In the genomic region with DNA sequence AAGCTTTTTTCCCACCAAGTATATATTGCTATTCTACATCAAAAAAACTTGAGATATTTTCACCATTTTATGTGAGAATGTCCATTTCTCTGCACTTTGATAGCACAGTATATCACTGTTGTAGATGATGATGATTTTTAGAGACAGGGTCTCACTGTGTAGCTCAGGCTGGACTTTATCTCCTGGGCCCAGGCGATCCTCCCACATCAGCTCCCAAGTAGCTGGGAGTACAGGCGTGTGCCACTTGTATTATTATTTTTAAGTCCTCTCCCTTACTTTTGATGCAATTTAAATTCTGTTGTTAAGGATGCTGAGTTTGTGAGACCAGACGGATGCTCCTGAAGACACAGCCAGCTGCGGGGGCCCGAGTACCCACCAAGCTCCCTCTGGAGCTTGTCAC, we compare ENCODE assay signal across 21 cellular contexts.
DNase-seq lines count a peak whose midpoint lies in the region; ATAC-seq, FAIRE-seq and TF ChIP-seq lines count a peak whose summit lies in the region.
"Had no signal": no experiment of that assay in that cellular context is flagged by ENCODE, and none has a peak within 500 bp of the region (broad histone marks: within the 10 kb centered on the region; RNA-seq: fewer than 3 reads in every experiment).

No MANE protein-coding gene starts in this region.

- H2BK120ac ChIP-seq in neuronal stem cell (ENCODE audit: low read depth, low read length), result no peak overlapping the region

- H2BK12ac ChIP-seq in neuronal stem cell (ENCODE audit: low read length), result no peak overlapping the region

- TF ChIP-seq RAD21 in K562 (CRISPR knock-in tag; conservative IDR thresholded peaks at IDR 0.05 in 1 of 2, IDR thresholded peaks at IDR 0.05 in 1 of 2), result no peak

- no peak overlapping the region for H3K27ac Mint-ChIP-seq in natural killer cell treated with Interleukin-12 subunit alpha and Interleukin-12 subunit beta and Interleukin-15 and Interleukin-18, amount 100 ng/mL, for 72 hours
- H3K27ac Mint-ChIP-seq: B cell; CD4-positive, alpha-beta T cell; CD8-positive, alpha-beta T cell had no signal

- intact Hi-C loops in K562 (cut with micrococcal nuclease), result no loop called here
- intact Hi-C loops in A673 (cut with micrococcal nuclease; ENCODE audit: unreplicated experiment), result no loop called here

- H3K23ac ChIP-seq in neuronal stem cell (ENCODE audit: low read depth, low read length, poor library complexity), result no peak overlapping the region

- H4K20me1 ChIP-seq in BLaER1 treated with 17β-estradiol and CSF1 and Interleukin-3, amounts not matched to agents 10 nM and 100 nM, result 0 out of 22 replicates have a peak, but pooled peaks cover 0 to 6% (median 0%) of the 10 kb centered on the region in 11 experiments
- H4K20me1 ChIP-seq in K562 (replicated peaks; ENCODE audit: control insufficient read depth, insufficient read depth, low read length), result no peaks in the 10 kb centered on the region

- H3K9me1 ChIP-seq in K562 (ENCODE audit: control insufficient read depth, insufficient read depth, low read length), result no peaks in the 10 kb centered on the region

- FAIRE-seq in K562 (lab: Jason Lieb, UNC), result peak; percentile 52
- FAIRE-seq: A204.1, D721Med, G401.6, GM12891, GM19239 had no signal

- H3K27me3 ChIP-seq in BLaER1 treated with 17β-estradiol and CSF1 and Interleukin-3, amounts not matched to agents 10 nM and 100 nM, result peaks cover 0 to 15% (median 6%) of the 10 kb centered on the region in 11 experiments; a peak in 7 of 22 replicates
- H3K27me3 ChIP-seq in K562 (ENCODE audit: control insufficient read depth in 2 of 2, insufficient read depth in 2 of 2, low read length in 2 of 2), result peaks cover 6 to 58% of the 10 kb centered on the region in 2 experiments; a peak in 4 of 5 replicates
- no peaks in the 10 kb centered on the region for H3K27me3 ChIP-seq in neuronal stem cell (ENCODE audit: control insufficient read depth in 3 of 3, insufficient read depth in 3 of 3, low read depth in 1 of 3, low read length in 3 of 3)
- H3K27me3 ChIP-seq in A673 (replicated peaks; ENCODE audit: insufficient read depth, low read depth, low read length, poor library complexity), result no peaks in the 10 kb centered on the region

- DNase-seq in K562 (ENCODE audit: extremely low read depth in 1 of 4, low spot score in 3 of 4), result peak in 1 of 4 experiments; percentile 63
- no peak for DNase-seq in neuronal stem cell (ENCODE audit: low spot score)
- DNase-seq in A673 (ENCODE audit: low spot score), result no peak
- no peak for DNase-seq in natural killer cell treated with Interleukin-12 subunit alpha and Interleukin-12 subunit beta and Interleukin-15 and Interleukin-18, amount 100 ng/mL, for 72 hours (ENCODE audit: low spot score)
- DNase-seq: 8988T; AML-193; Caco-2; Calu3; CD4-positive, alpha-beta T cell; CD8-positive, alpha-beta T cell; DMS79 treated with DMSO at 0.1 percent for 48 hours; GF-D8 had no signal

- H3K9me3 ChIP-seq in BLaER1 treated with 17β-estradiol and CSF1 and Interleukin-3, amounts not matched to agents 10 nM and 100 nM (replicated peaks in 1 of 11), result peaks cover 0 to under 1% (median 0%) of the 10 kb centered on the region in 11 experiments; a peak in 1 of 22 replicates
- no peaks in the 10 kb centered on the region for H3K9me3 ChIP-seq in K562 (replicated peaks; ENCODE audit: control insufficient read depth, insufficient read depth, low read depth, low read length)
- H3K9me3 ChIP-seq in neuronal stem cell (replicated peaks in 1 of 2; ENCODE audit: control insufficient read depth in 2 of 2, insufficient read depth in 1 of 2, low read depth in 1 of 2, low read length in 2 of 2), result peaks cover 0 to 3% of the 10 kb centered on the region in 2 donors
- H3K9me3 ChIP-seq in A673 (ENCODE audit: low read depth, low read length, poor library complexity, severe bottlenecking), result no peaks in the 10 kb centered on the region
- H3K9me3 ChIP-seq: Caco-2 had no signal

- POLR2A ChIA-PET in K562 (lab: Yijun Ruan, JAX), result no interaction called here
- POLR2A ChIA-PET in A673 (lab: Charles Lee; ENCODE audit: low non-redundant PET), result no interaction called here

- no peak overlapping the region for H4K91ac ChIP-seq in neuronal stem cell (ENCODE audit: low read depth, low read length, poor library complexity)

- H3K9ac ChIP-seq in BLaER1 treated with 17β-estradiol and CSF1 and Interleukin-3, amounts not matched to agents 10 nM and 100 nM, result no peak overlapping the region; a peak in 1 of 22 replicates
- H3K9ac ChIP-seq in K562 (ENCODE audit: insufficient read depth in 1 of 2, low read depth in 2 of 2, low read length in 2 of 2) (peak overlapping the region in 1 of 2 experiments; percentile 58; a peak in 1 of 4 replicates), neuronal stem cell (ENCODE audit: low read depth, low read length, poor library complexity) (no peak overlapping the region)

- no peak overlapping the region for H3K14ac ChIP-seq in neuronal stem cell (ENCODE audit: low read length)

- no peak overlapping the region for H3K18ac ChIP-seq in neuronal stem cell (ENCODE audit: low read length)

- no peak overlapping the region for H3K4me3 Mint-ChIP-seq in natural killer cell treated with Interleukin-12 subunit alpha and Interleukin-12 subunit beta and Interleukin-15 and Interleukin-18, amount 100 ng/mL, for 72 hours
- H3K4me3 Mint-ChIP-seq: B cell; CD4-positive, alpha-beta T cell; CD8-positive, alpha-beta T cell had no signal

- peak overlapping the region; percentile 51 for H2BK15ac ChIP-seq in neuronal stem cell (ENCODE audit: low read length)

- no peak overlapping the region for H2BK5ac ChIP-seq in neuronal stem cell (ENCODE audit: low read length)

- H4K8ac ChIP-seq in neuronal stem cell (ENCODE audit: low read depth, low read length), result no peak overlapping the region

- BruUV-seq in K562 (replicated peaks; lab: Mats Ljungman, UMichigan) (no TSS peak), A673 (replicated peaks; lab: Mats Ljungman, UMichigan) (no TSS peak)

- in situ Hi-C loops in K562 (cut with MboI), result no loop called here

- no peaks in the 10 kb centered on the region for H3K79me2 ChIP-seq in K562 (ENCODE audit: control insufficient read depth, insufficient read depth, low read length)

- no peak for TF ChIP-seq POLR2A in K562 (conservative IDR thresholded peaks at IDR 0.05)

- peaks cover 3 to 8% of the 10 kb centered on the region in 2 donors for H3K4me1 Mint-ChIP-seq in natural killer cell treated with Interleukin-12 subunit alpha and Interleukin-12 subunit beta and Interleukin-15 and Interleukin-18, amount 100 ng/mL, for 72 hours (ENCODE audit: low read depth in 2 of 2)
- H3K4me1 Mint-ChIP-seq: B cell had no signal

- no peaks in the 10 kb centered on the region for H3K79me1 ChIP-seq in neuronal stem cell (ENCODE audit: low read depth, low read length)

- no peak overlapping the region for H3K4ac ChIP-seq in neuronal stem cell (ENCODE audit: low read length)

- H3K4me1 ChIP-seq in BLaER1 treated with 17β-estradiol and CSF1 and Interleukin-3, amounts not matched to agents 10 nM and 100 nM, result peaks cover 13 to 27% (median 16%) of the 10 kb centered on the region in 10 experiments
- H3K4me1 ChIP-seq in K562 (replicated peaks in 1 of 2; ENCODE audit: control insufficient read depth in 2 of 2, insufficient read depth in 2 of 2, low read length in 2 of 2) (peaks cover 10 to 15% of the 10 kb centered on the region in 2 experiments; a peak in 4 of 5 replicates), neuronal stem cell (ENCODE audit: control insufficient read depth in 2 of 2, insufficient read depth in 1 of 2, low read depth in 1 of 2, low read length in 2 of 2) (peaks cover 8 to 11% of the 10 kb centered on the region in 2 donors), A673 (ENCODE audit: insufficient read depth, low read length, poor library complexity, severe bottlenecking) (no peaks in the 10 kb centered on the region)

- CTCF ChIA-PET in K562 (lab: Yijun Ruan, JAX; ENCODE audit: low intra/inter-chr PET ratio), result no interaction called here
- CTCF ChIA-PET in A673 (lab: Charles Lee), result no interaction called here

- H2AFZ ChIP-seq in K562 (ENCODE audit: low read depth, low read length) (no peak overlapping the region), neuronal stem cell (ENCODE audit: low read length) (no peak overlapping the region)

- no peak overlapping the region for H3K4me3 ChIP-seq in BLaER1 treated with 17β-estradiol and CSF1 and Interleukin-3, amounts not matched to agents 10 nM and 100 nM
- H3K4me3 ChIP-seq in K562 (no peak overlapping the region), neuronal stem cell (ENCODE audit: low read length in 2 of 2) (no peak overlapping the region), A673 (ENCODE audit: low read depth, low read length, poor library complexity, severe bottlenecking) (no peak overlapping the region)

- 10% methylated on average over 5 of the region's 5 CpGs for WGBS in K562 (ENCODE audit: insufficient coverage, low coverage, missing lambda C conversion rate)
- no CpG with 5 or more reads among the region's 5 CpGs for WGBS in neuronal stem cell (ENCODE audit: extremely low coverage in 2 of 2, insufficient read length in 2 of 2, insufficient replicate concordance in 1 of 2), 2 donors

- TF ChIP-seq EP300 in K562 (IDR thresholded peaks at IDR 0.05; ENCODE audit: low read length), result no peak

- ATAC-seq in K562 (peak; percentile 71), HG03354 (IDR thresholded peaks at IDR 0.05; ENCODE audit: poor library complexity, severe bottlenecking, unreplicated experiment) (no peak)
- no peak for ATAC-seq in natural killer cell treated with Interleukin-12 subunit alpha and Interleukin-12 subunit beta and Interleukin-15 and Interleukin-18, amount 100 ng/mL, for 72 hours
- ATAC-seq: CD8-positive, alpha-beta T cell had no signal

- no peak overlapping the region for H3K27ac ChIP-seq in BLaER1 treated with 17β-estradiol and CSF1 and Interleukin-3, amounts not matched to agents 10 nM and 100 nM
- H3K27ac ChIP-seq in K562 (ENCODE audit: extremely low read depth, low read depth, low read length) (no peak overlapping the region), neuronal stem cell (replicated peaks; ENCODE audit: low read length) (no peak overlapping the region), A673 (ENCODE audit: low read depth, low read length, poor library complexity, severe bottlenecking) (no peak overlapping the region)
- H3K27ac ChIP-seq: C4-2B had no signal

- no peaks in the 10 kb centered on the region for H3K36me3 Mint-ChIP-seq in natural killer cell treated with Interleukin-12 subunit alpha and Interleukin-12 subunit beta and Interleukin-15 and Interleukin-18, amount 100 ng/mL, for 72 hours
- H3K36me3 Mint-ChIP-seq: CD8-positive, alpha-beta T cell had no signal

- no peak overlapping the region for H2AK5ac ChIP-seq in neuronal stem cell (ENCODE audit: low read depth, low read length)

- H3K27me3 Mint-ChIP-seq in natural killer cell treated with Interleukin-12 subunit alpha and Interleukin-12 subunit beta and Interleukin-15 and Interleukin-18, amount 100 ng/mL, for 72 hours, result peaks cover 0 to 3% of the 10 kb centered on the region in 2 donors

- no peak for TF ChIP-seq CTCF in K562 (IDR thresholded peaks at IDR 0.05 in 2 of 3, conservative IDR thresholded peaks at IDR 0.05 in 1 of 3; ENCODE audit: insufficient read depth in 2 of 3, low read depth in 1 of 3, low read length in 3 of 3)
- TF ChIP-seq CTCF in A673 (conservative IDR thresholded peaks at IDR 0.05; ENCODE audit: low read depth, low read length), result no peak

- no peaks in the 10 kb centered on the region for H3K9me3 Mint-ChIP-seq in natural killer cell treated with Interleukin-12 subunit alpha and Interleukin-12 subunit beta and Interleukin-15 and Interleukin-18, amount 100 ng/mL, for 72 hours
- H3K9me3 Mint-ChIP-seq: CD4-positive, alpha-beta T cell; CD8-positive, alpha-beta T cell had no signal

- peak overlapping the region in 9 of 11 experiments; percentile 34 to 84 (median 72); a peak in 16 of 22 replicates for H3K4me2 ChIP-seq in BLaER1 treated with 17β-estradiol and CSF1 and Interleukin-3, amounts not matched to agents 10 nM and 100 nM
- H3K4me2 ChIP-seq in K562 (ENCODE audit: insufficient read depth, low read length), result peak overlapping the region; percentile 47
- H3K4me2 ChIP-seq in neuronal stem cell (ENCODE audit: insufficient read depth, low read length, poor library complexity, severe bottlenecking), result no peak overlapping the region

- H3K36me3 ChIP-seq in BLaER1 treated with 17β-estradiol and CSF1 and Interleukin-3, amounts not matched to agents 10 nM and 100 nM, result no peaks in the 10 kb centered on the region
- H3K36me3 ChIP-seq in K562 (ENCODE audit: control insufficient read depth, insufficient read depth, low read length) (no peaks in the 10 kb centered on the region), neuronal stem cell (replicated peaks in 1 of 2; ENCODE audit: control insufficient read depth in 2 of 2, insufficient read depth in 2 of 2, low read length in 2 of 2) (no peaks in the 10 kb centered on the region), A673 (ENCODE audit: insufficient read depth, low read length, poor library complexity, severe bottlenecking) (no peaks in the 10 kb centered on the region)
